Comparison of ENCODE assay signal across 8 cellular contexts in the genomic region with DNA sequence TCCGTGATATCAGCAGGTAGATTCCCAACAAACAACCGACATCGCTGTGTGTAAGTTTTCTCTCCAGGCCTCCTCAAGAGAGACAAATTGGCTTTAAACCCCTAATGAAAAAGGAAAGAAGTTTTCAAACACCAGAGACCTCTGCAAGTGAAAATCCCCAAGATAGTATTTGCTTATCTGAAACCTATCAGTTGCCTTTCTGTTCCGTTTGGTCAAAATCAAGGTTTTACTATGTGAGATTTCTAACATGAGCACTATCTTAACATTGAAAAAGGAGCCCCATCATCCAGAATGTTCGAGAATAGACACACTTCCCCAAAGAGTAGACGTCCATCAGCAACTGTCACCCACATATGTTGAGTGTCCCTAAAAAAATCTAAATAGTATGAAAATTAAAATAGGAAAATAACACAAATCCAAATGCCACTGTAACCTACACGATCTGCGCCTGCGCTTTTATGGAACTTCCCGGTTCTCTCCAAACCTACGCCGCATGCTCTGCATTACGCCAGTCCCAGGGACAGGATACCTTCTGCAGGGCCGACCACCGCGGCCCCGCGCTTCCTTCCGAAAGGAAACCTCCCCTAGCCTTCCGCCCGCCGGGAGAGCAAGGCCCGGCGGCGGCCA. TPM values are rescaled to one million over a fixed set of nuclear protein-coding genes. Genes with fewer than 3 reads are reported as not detected.
A peak's percentile ranks its signal among the peaks of the same experiment; 100 is the strongest.
DNase-seq lines count a peak whose midpoint lies in the region; ATAC-seq and TF ChIP-seq lines count a peak whose summit lies in the region.

No MANE protein-coding gene starts in this region.

- intact Hi-C loops in left ventricle myocardium superior (cut with micrococcal nuclease): no loop called here
- intact Hi-C loops in uterus (cut with DNase I; ENCODE audit: low total_unique reads): no loop called here

- no peak for ATAC-seq in left ventricle myocardium superior

- no peaks in the 10 kb centered on the region for H3K9me3 ChIP-seq in cardiac muscle cell (ENCODE audit: low read depth)
- no peaks in the 10 kb centered on the region for H3K9me3 ChIP-seq in mesenchymal stem cell (ENCODE audit: control insufficient read depth, low read length)
- H3K9me3 ChIP-seq in uterus: no peaks in the 10 kb centered on the region

- H4K91ac ChIP-seq in mesenchymal stem cell (ENCODE audit: low read length): no peak overlapping the region

- H3K27me3 Mint-ChIP-seq in brain: peaks cover 18% of the 10 kb centered on the region

- H3K4me2 ChIP-seq in mesenchymal stem cell (ENCODE audit: low read length, poor library complexity, severe bottlenecking): peak overlapping the region; percentile 87

- no peaks in the 10 kb centered on the region for H3K79me1 ChIP-seq in mesenchymal stem cell (replicated peaks; ENCODE audit: low read length, poor library complexity, severe bottlenecking)

- no peak overlapping the region for H2BK120ac ChIP-seq in mesenchymal stem cell (ENCODE audit: low read depth, low read length)

- no peak for TF ChIP-seq POLR2A in uterus (IDR thresholded peaks at IDR 0.05)

- H3K36me3 Mint-ChIP-seq in brain: peaks cover 54% of the 10 kb centered on the region

- under 1% methylated on average over 23 of the region's 25 CpGs for WGBS in mesenchymal stem cell

- H3K23ac ChIP-seq in mesenchymal stem cell (ENCODE audit: low read length in 2 of 2): no peak overlapping the region

- H3K27ac ChIP-seq in cardiac muscle cell (peak overlapping the region; percentile 95), mesenchymal stem cell (ENCODE audit: low read length, poor library complexity, severe bottlenecking) (no peak overlapping the region), uterus (peak overlapping the region; percentile 100)

- H2AFZ ChIP-seq in mesenchymal stem cell (ENCODE audit: low read depth, low read length): no peak overlapping the region

- peaks cover 50% of the 10 kb centered on the region for H3K36me3 ChIP-seq in cardiac muscle cell
- H3K36me3 ChIP-seq in mesenchymal stem cell (ENCODE audit: control insufficient read depth in 1 of 2, insufficient read depth in 2 of 2, low read depth in 1 of 2, low read length in 2 of 2): peaks cover 20 to 52% of the 10 kb centered on the region in 2 experiments
- H3K36me3 ChIP-seq in uterus: no peaks in the 10 kb centered on the region

- H3K9me3 Mint-ChIP-seq in brain: peaks cover 0 to 5% (median 0%) of the 10 kb centered on the region in 5 experiments

- no peak overlapping the region for H2BK12ac ChIP-seq in mesenchymal stem cell (ENCODE audit: low read length in 2 of 2)

- peak overlapping the region; percentile 94 for H3K9ac ChIP-seq in mesenchymal stem cell (ENCODE audit: low read length)

- no peak overlapping the region for H3K14ac ChIP-seq in mesenchymal stem cell (ENCODE audit: low read length in 2 of 2)

- DNase-seq in cardiac muscle cell (ENCODE audit: low read depth in 1 of 2, low spot score in 1 of 2) (no peak), left ventricle myocardium superior (no peak), mesenchymal stem cell (no peak), uterus (no peak), NCI-H345 (lab: John Stamatoyannopoulos, UW) (no peak), amygdala (lab: John Stamatoyannopoulos, UW) (no peak), AG08395 (ENCODE audit: low spot score) (no peak)

- no peaks in the 10 kb centered on the region for H3K27me3 ChIP-seq in cardiac muscle cell
- H3K27me3 ChIP-seq in mesenchymal stem cell (ENCODE audit: control insufficient read depth in 1 of 2, insufficient read depth in 1 of 2, low read length in 2 of 2): no peaks in the 10 kb centered on the region
- H3K27me3 ChIP-seq in uterus: no peaks in the 10 kb centered on the region

- no peak overlapping the region for H3K4ac ChIP-seq in mesenchymal stem cell (ENCODE audit: low read depth in 1 of 2, low read length in 2 of 2)

- H3K18ac ChIP-seq in mesenchymal stem cell (ENCODE audit: low read depth in 1 of 2, low read length in 2 of 2): no peak overlapping the region

- H3K4me3 Mint-ChIP-seq in brain: peak overlapping the region; percentile 96 to 99 (median 97)

- peaks cover 64% of the 10 kb centered on the region for H3K4me1 Mint-ChIP-seq in brain

- H3K27ac Mint-ChIP-seq in brain: peak overlapping the region; percentile 69 to 95 (median 92)

- H3K4me1 ChIP-seq in cardiac muscle cell (ENCODE audit: low read depth) (peaks cover 14% of the 10 kb centered on the region), mesenchymal stem cell (ENCODE audit: control insufficient read depth, insufficient read depth, low read depth, low read length) (peaks cover 12% of the 10 kb centered on the region), uterus (peaks cover 11 to 14% of the 10 kb centered on the region in 2 donors)

- peak overlapping the region; percentile 99 for H3K4me3 ChIP-seq in cardiac muscle cell
- H3K4me3 ChIP-seq in mesenchymal stem cell (ENCODE audit: insufficient read depth in 1 of 2, low read depth in 1 of 2, low read length in 2 of 2): peak overlapping the region; percentile 92 to 99
- H3K4me3 ChIP-seq in uterus: peak overlapping the region; percentile 96 to 100

- TF ChIP-seq CTCF in cardiac muscle cell (IDR thresholded peaks at IDR 0.05; ENCODE audit: low read depth, low read length) (no peak), brain (conservative IDR thresholded peaks at IDR 0.05) (no peak), uterus (IDR thresholded peaks at IDR 0.05) (no peak)

- H4K8ac ChIP-seq in mesenchymal stem cell (ENCODE audit: low read length): no peak overlapping the region

- H2BK15ac ChIP-seq in mesenchymal stem cell (ENCODE audit: low read depth, poor library complexity, severe bottlenecking): no peak overlapping the region

- no peak overlapping the region for H2AK5ac ChIP-seq in mesenchymal stem cell (ENCODE audit: low read length, severe bottlenecking)

- H2BK5ac ChIP-seq in mesenchymal stem cell (ENCODE audit: low read depth, low read length, poor library complexity, severe bottlenecking): no peak overlapping the region

RNA-seq across cellular contexts. Expression of gene SFPQ, which starts 1.4 kb away (rescaled TPM):
- 187 and 281 TPM in 2 replicates for total RNA-seq in cardiac muscle cell
- 174 and 193 TPM in 2 replicates for polyA plus RNA-seq in cardiac muscle cell
- 82.5 TPM for total RNA-seq in left ventricle myocardium superior
- polyA plus RNA-seq in brain (ENCODE audit: insufficient read depth, low read depth, low replicate concordance): 201 TPM
- polyA plus RNA-seq in mesenchymal stem cell (2013, experiment 1 of 2): 138 TPM
- polyA plus RNA-seq in mesenchymal stem cell (2013, experiment 2 of 2): 125 TPM
- 100 to 1,000 TPM in 3 of 4 donors, 10 to 100 TPM in 1; 82.1 to 310 (median 200) TPM for total RNA-seq in uterus
